Comparison of ENCODE assay signal across 16 cellular contexts in genomic region chr6:169340395-169340794, GRCh38.
DNase-seq lines count a peak whose midpoint lies in the region; ATAC-seq and TF ChIP-seq lines count a peak whose summit lies in the region.
"Had no signal": no experiment of that assay in that cellular context is flagged by ENCODE, and none has a peak within 500 bp of the region (broad histone marks: within the 10 kb centered on the region; RNA-seq: fewer than 3 reads in every experiment).

No MANE protein-coding gene starts in this region.

- no peaks in the 10 kb centered on the region for H3K9me2 ChIP-seq in GM23248 (ENCODE audit: insufficient read depth)

- peaks cover 9% of the 10 kb centered on the region for H3K27me3 Mint-ChIP-seq in activated CD8-positive, alpha-beta T cell treated with anti-CD3 and anti-CD28 coated beads, Interleukin-2, amount 10 ng/mL, durations not matched to agents 7 days and 5 days (ENCODE audit: low read depth)
- H3K27me3 Mint-ChIP-seq: activated CD4-positive, alpha-beta memory T cell treated with anti-CD3 and anti-CD28 coated beads for 36 hours had no signal

- H3K4me1 ChIP-seq in GM23248 (ENCODE audit: insufficient read depth) (peaks cover 32% of the 10 kb centered on the region), Peyer's patch (peaks cover 0 to 7% (median 0%) of the 10 kb centered on the region in 4 donors), suprapubic skin (peaks cover 53% of the 10 kb centered on the region)
- H3K4me1 ChIP-seq: heart right ventricle had no signal

- CTCF ChIA-PET in activated CD8-positive, alpha-beta T cell treated with anti-CD3 and anti-CD28 coated beads, Interleukin-2, amount 10 ng/mL, durations not matched to agents 7 days and 5 days (lab: Charles Lee): no interaction called here

- no peaks in the 10 kb centered on the region for H4K20me1 ChIP-seq in GM23248 (ENCODE audit: insufficient read depth)

- no peaks in the 10 kb centered on the region for H3K4me1 Mint-ChIP-seq in activated CD8-positive, alpha-beta T cell treated with anti-CD3 and anti-CD28 coated beads, Interleukin-2, amount 10 ng/mL, durations not matched to agents 7 days and 5 days (ENCODE audit: low read depth)
- H3K4me1 Mint-ChIP-seq: natural killer cell had no signal

- ATAC-seq in GM18873 (IDR thresholded peaks at IDR 0.05; ENCODE audit: low FRiP score, unreplicated experiment): no peak
- no peak for ATAC-seq in activated CD8-positive, alpha-beta T cell treated with anti-CD3 and anti-CD28 coated beads, Interleukin-2, amount 10 ng/mL, durations not matched to agents 7 days and 5 days
- no peak for ATAC-seq in GM19395 (IDR thresholded peaks at IDR 0.05; ENCODE audit: unreplicated experiment)
- ATAC-seq: CD8-positive, alpha-beta T cell; heart right ventricle; natural killer cell had no signal

- no peaks in the 10 kb centered on the region for H3K9me3 ChIP-seq in GM23248 (ENCODE audit: low read depth)
- no peaks in the 10 kb centered on the region for H3K9me3 ChIP-seq in Peyer's patch
- H3K9me3 ChIP-seq in suprapubic skin: no peaks in the 10 kb centered on the region

- no peak for TF ChIP-seq POLR2A in Peyer's patch (IDR thresholded peaks at IDR 0.05)
- TF ChIP-seq POLR2A in suprapubic skin (IDR thresholded peaks at IDR 0.05): no peak

- H3K4me3 Mint-ChIP-seq in activated CD8-positive, alpha-beta T cell treated with anti-CD3 and anti-CD28 coated beads, Interleukin-2, amount 10 ng/mL, durations not matched to agents 7 days and 5 days: no peak overlapping the region
- H3K4me3 Mint-ChIP-seq: activated CD4-positive, alpha-beta memory T cell treated with anti-CD3 and anti-CD28 coated beads for 36 hours; CD8-positive, alpha-beta T cell; endodermal cell; natural killer cell had no signal

- H3K9me3 Mint-ChIP-seq in activated CD8-positive, alpha-beta T cell treated with anti-CD3 and anti-CD28 coated beads, Interleukin-2, amount 10 ng/mL, durations not matched to agents 7 days and 5 days (ENCODE audit: insufficient read depth): no peaks in the 10 kb centered on the region
- H3K9me3 Mint-ChIP-seq: activated CD4-positive, alpha-beta memory T cell treated with anti-CD3 and anti-CD28 coated beads for 36 hours; CD8-positive, alpha-beta T cell; endodermal cell; natural killer cell had no signal

- POLR2A ChIA-PET in activated CD8-positive, alpha-beta T cell treated with anti-CD3 and anti-CD28 coated beads, Interleukin-2, amount 10 ng/mL, durations not matched to agents 7 days and 5 days (lab: Charles Lee): no interaction called here

- TF ChIP-seq CTCF in Peyer's patch (IDR thresholded peaks at IDR 0.05): no peak
- TF ChIP-seq CTCF in epithelial cell of esophagus (IDR thresholded peaks at IDR 0.05; ENCODE audit: insufficient read depth, low read depth, low read length, missing control alignments): no peak
- TF ChIP-seq CTCF in suprapubic skin (IDR thresholded peaks at IDR 0.05): no peak

- H3K27ac ChIP-seq in GM23248 (no peak overlapping the region), Peyer's patch (peak overlapping the region in 3 of 4 donors; percentile 27 to 85 (median 53)), suprapubic skin (peak overlapping the region; percentile 44)
- H3K27ac ChIP-seq: heart right ventricle, stomach had no signal

- peak overlapping the region; percentile 77 for H2AFZ ChIP-seq in GM23248

- H3K4me3 ChIP-seq in GM23248: peak overlapping the region; percentile 37; the same call in 1 of the 2 replicates
- H3K4me3 ChIP-seq in Peyer's patch: no peak overlapping the region
- no peak overlapping the region for H3K4me3 ChIP-seq in epithelial cell of esophagus (ENCODE audit: low read length)
- H3K4me3 ChIP-seq in suprapubic skin: no peak overlapping the region
- H3K4me3 ChIP-seq: heart right ventricle, stomach had no signal

- H3K4me2 ChIP-seq in GM23248 (ENCODE audit: unreplicated experiment): peak overlapping the region; percentile 45

- no peaks in the 10 kb centered on the region for H3K79me2 ChIP-seq in GM23248 (ENCODE audit: insufficient read depth)

- in situ Hi-C loops in GM23248 (cut with MboI): no loop called here

- H3K27me3 ChIP-seq in GM23248 (replicated peaks; ENCODE audit: insufficient read depth) (no peaks in the 10 kb centered on the region), Peyer's patch (no peaks in the 10 kb centered on the region), suprapubic skin (no peaks in the 10 kb centered on the region)
- H3K27me3 ChIP-seq: stomach had no signal

- H3K36me3 Mint-ChIP-seq in activated CD8-positive, alpha-beta T cell treated with anti-CD3 and anti-CD28 coated beads, Interleukin-2, amount 10 ng/mL, durations not matched to agents 7 days and 5 days (ENCODE audit: low read depth): no peaks in the 10 kb centered on the region
- H3K36me3 Mint-ChIP-seq: activated CD4-positive, alpha-beta memory T cell treated with anti-CD3 and anti-CD28 coated beads for 36 hours; CD8-positive, alpha-beta T cell; natural killer cell had no signal

- no peaks in the 10 kb centered on the region for H3K36me3 ChIP-seq in GM23248 (ENCODE audit: low read depth)
- H3K36me3 ChIP-seq in Peyer's patch: no peaks in the 10 kb centered on the region
- H3K36me3 ChIP-seq in suprapubic skin: no peaks in the 10 kb centered on the region
- H3K36me3 ChIP-seq: heart right ventricle, stomach had no signal

- peaks cover 4% of the 10 kb centered on the region for H3F3A ChIP-seq in GM23248 (ENCODE audit: insufficient read depth)

- no peak for TF ChIP-seq EP300 in suprapubic skin (IDR thresholded peaks at IDR 0.05)

- H3K27ac Mint-ChIP-seq in activated CD8-positive, alpha-beta T cell treated with anti-CD3 and anti-CD28 coated beads, Interleukin-2, amount 10 ng/mL, durations not matched to agents 7 days and 5 days: no peak overlapping the region
- H3K27ac Mint-ChIP-seq: activated CD4-positive, alpha-beta memory T cell treated with anti-CD3 and anti-CD28 coated beads for 36 hours; CD8-positive, alpha-beta T cell; endodermal cell; natural killer cell had no signal

- 5 to 8% methylated on average over 20 of the region's 20 CpGs for WGBS in GM23248 (ENCODE audit: low coverage in 1 of 2, low lambda C conversion rate in 2 of 2, missing lambda C conversion rate in 2 of 2), 2 experiments
- WGBS in suprapubic skin: no CpG with 5 or more reads among the region's 20 CpGs

- H3K9ac ChIP-seq in GM23248: no peak overlapping the region

- DNase-seq in GM23248: peak; percentile 89
- peak in 2 of 3 donors; percentile 77 for DNase-seq in Peyer's patch
- DNase-seq in epithelial cell of esophagus (ENCODE audit: low read depth): peak; percentile 81
- no peak for DNase-seq in suprapubic skin (ENCODE audit: low spot score in 2 of 2)
- DNase-seq in AG08396 (ENCODE audit: low spot score): no peak
- no peak for DNase-seq in activated CD8-positive, alpha-beta T cell treated with anti-CD3 and anti-CD28 coated beads, Interleukin-2, amount 10 ng/mL, durations not matched to agents 7 days and 5 days
- DNase-seq: activated CD4-positive, alpha-beta memory T cell treated with anti-CD3 and anti-CD28 coated beads for 36 hours; activated effector memory CD4-positive, alpha-beta T cell treated with Interleukin-2 at 50 U/mL for 16 hours; CD8-positive, alpha-beta T cell; endodermal cell; heart right ventricle; natural killer cell; NCI-H2081 treated with DMSO at 0.1 percent for 48 hours; stomach had no signal

Comparison
In these comparisons a context has a peak if more than half of its experiments do, and no peak if none do; other contexts are left out.
1. DNase-seq: peak in GM23248 (single experiment), Peyer's patch (2 of 3) and epithelial cell of esophagus (single experiment); none in suprapubic skin (0 of 2), AG08396 (single experiment) and activated CD8-positive, alpha-beta T cell treated with anti-CD3 and anti-CD28 coated beads, Interleukin-2, amount 10 ng/mL, durations not matched to agents 7 days and 5 days (single experiment).